ENCODE assay signal across 13 cellular contexts in genomic region chr2:62461707-62462106, GRCh38. TPM values are rescaled to one million over a fixed set of nuclear protein-coding genes. Genes with fewer than 3 reads are reported as not detected.
DNase-seq lines count a peak whose midpoint lies in the region; ATAC-seq, FAIRE-seq and TF ChIP-seq lines count a peak whose summit lies in the region.
"Had no signal": no experiment of that assay in that cellular context is flagged by ENCODE, and none has a peak within 500 bp of the region (broad histone marks: within the 10 kb centered on the region; RNA-seq: fewer than 3 reads in every experiment).

No MANE protein-coding gene starts in this region.

- H3K4me3 Mint-ChIP-seq in glutamatergic neuron (ENCODE audit: unreplicated experiment) = no peak overlapping the region
- no peak overlapping the region for H3K4me3 Mint-ChIP-seq in activated CD4-positive, alpha-beta memory T cell treated with anti-CD3 and anti-CD28 coated beads for 36 hours
- H3K4me3 Mint-ChIP-seq: activated naive CD8-positive, alpha-beta T cell; CD8-positive, alpha-beta memory T cell had no signal

- in situ Hi-C loops in transverse colon (cut with MboI; ENCODE audit: low pct_ligation_motif_present in 1 of 4, low pct_unique_long_range_greater_than_20kb in 1 of 4, low sequenced_read_pairs in 3 of 4) = no loop called here

- CTCF ChIA-PET in activated CD4-positive, alpha-beta memory T cell treated with anti-CD3 and anti-CD28 coated beads for 36 hours (lab: Charles Lee) = interaction anchor here (2.2 kb wide), 1 partner anchor 314 kb away, joined by 8 read pairs; no protein-coding TSS in a partner anchor

- H3K4me1 Mint-ChIP-seq in glutamatergic neuron (ENCODE audit: low read depth, unreplicated experiment) = peaks cover 13% of the 10 kb centered on the region
- no peaks in the 10 kb centered on the region for H3K4me1 Mint-ChIP-seq in activated CD4-positive, alpha-beta memory T cell treated with anti-CD3 and anti-CD28 coated beads for 36 hours (ENCODE audit: low read depth)

- H3K4me1 ChIP-seq in adipocyte (ENCODE audit: control insufficient read depth, insufficient read depth, low read length) = peaks cover 25% of the 10 kb centered on the region
- H3K4me1 ChIP-seq in pancreas = peaks cover 0 to 8% (median 3%) of the 10 kb centered on the region in 3 donors
- peaks cover 1 to 10% (median 7%) of the 10 kb centered on the region in 4 donors for H3K4me1 ChIP-seq in transverse colon

- peak; percentile 29 for DNase-seq in HCEC 1CT
- peak; percentile 50 for DNase-seq in adipocyte (ENCODE audit: low read depth)
- DNase-seq in globus pallidus (ENCODE audit: low spot score) = peak; percentile 34
- DNase-seq in pancreas = peak; percentile 70 to 79 (median 76)
- no peak for DNase-seq in glutamatergic neuron
- DNase-seq in transverse colon = no peak
- DNase-seq in activated CD4-positive, alpha-beta memory T cell treated with anti-CD3 and anti-CD28 coated beads for 36 hours = no peak
- DNase-seq: CD8-positive, alpha-beta memory T cell; dermis blood vessel endothelial cell; MV-4-11; Peyer's patch had no signal

- no peaks in the 10 kb centered on the region for H3K36me3 Mint-ChIP-seq in glutamatergic neuron (ENCODE audit: unreplicated experiment)
- H3K36me3 Mint-ChIP-seq in activated CD4-positive, alpha-beta memory T cell treated with anti-CD3 and anti-CD28 coated beads for 36 hours = no peaks in the 10 kb centered on the region
- H3K36me3 Mint-ChIP-seq: activated naive CD8-positive, alpha-beta T cell; CD8-positive, alpha-beta memory T cell had no signal

- no peak for FAIRE-seq in pancreas (lab: Jason Lieb, UNC)

- no peak for TF ChIP-seq EP300 in transverse colon (IDR thresholded peaks at IDR 0.05; ENCODE audit: low read depth)

- peaks cover 6% of the 10 kb centered on the region for H3K9me3 Mint-ChIP-seq in glutamatergic neuron (ENCODE audit: unreplicated experiment)
- no peaks in the 10 kb centered on the region for H3K9me3 Mint-ChIP-seq in activated CD4-positive, alpha-beta memory T cell treated with anti-CD3 and anti-CD28 coated beads for 36 hours
- H3K9me3 Mint-ChIP-seq: CD8-positive, alpha-beta memory T cell had no signal

- TF ChIP-seq CTCF in pancreas (IDR thresholded peaks at IDR 0.05) = no peak
- TF ChIP-seq CTCF in glutamatergic neuron (IDR thresholded peaks at IDR 0.05; ENCODE audit: partially characterized antibody, unreplicated experiment) = no peak
- no peak for TF ChIP-seq CTCF in transverse colon (IDR thresholded peaks at IDR 0.05)

- no peak overlapping the region for H3K27ac Mint-ChIP-seq in glutamatergic neuron (ENCODE audit: unreplicated experiment)
- H3K27ac Mint-ChIP-seq in activated CD4-positive, alpha-beta memory T cell treated with anti-CD3 and anti-CD28 coated beads for 36 hours = no peak overlapping the region
- H3K27ac Mint-ChIP-seq: activated naive CD8-positive, alpha-beta T cell; CD8-positive, alpha-beta memory T cell had no signal

- intact Hi-C loops in pancreas (cut with DNase I) (no loop called here), transverse colon (cut with DNase I; ENCODE audit: low total_unique reads) (loop anchor here (10.0 kb wide), 1 partner anchor 243 kb away; the partner anchor contains the start of gene EHBP1)
- intact Hi-C loops in activated CD4-positive, alpha-beta memory T cell treated with anti-CD3 and anti-CD28 coated beads for 36 hours (cut with micrococcal nuclease) = no loop called here

- no peaks in the 10 kb centered on the region for H3K27me3 Mint-ChIP-seq in glutamatergic neuron (ENCODE audit: unreplicated experiment)
- peaks cover 3% of the 10 kb centered on the region for H3K27me3 Mint-ChIP-seq in activated CD4-positive, alpha-beta memory T cell treated with anti-CD3 and anti-CD28 coated beads for 36 hours
- H3K27me3 Mint-ChIP-seq: CD8-positive, alpha-beta memory T cell had no signal

- H3K27me3 ChIP-seq in adipocyte (replicated peaks; ENCODE audit: control insufficient read depth, insufficient read depth, low read length) (no peaks in the 10 kb centered on the region), pancreas (no peaks in the 10 kb centered on the region), transverse colon (no peaks in the 10 kb centered on the region)
- H3K27me3 ChIP-seq: Peyer's patch had no signal

- H3K9ac ChIP-seq in adipocyte (ENCODE audit: low read length) = peak overlapping the region; percentile 13

- ATAC-seq in pancreas (peak; percentile 71 to 83 (median 82)), GM19395 (IDR thresholded peaks at IDR 0.05; ENCODE audit: unreplicated experiment) (no peak)

- H3K4me3 ChIP-seq in adipocyte (ENCODE audit: low read length) = no peak overlapping the region
- H3K4me3 ChIP-seq in pancreas = no peak overlapping the region
- no peak overlapping the region for H3K4me3 ChIP-seq in transverse colon
- H3K4me3 ChIP-seq: Peyer's patch had no signal

- WGBS in pancreas, 2 donors = 34 to 38% methylated on average over 4 of the region's 4 CpGs
- WGBS in transverse colon (ENCODE audit: low coverage in 1 of 2), 2 donors = 77% methylated on average over 4 of the region's 4 CpGs; no CpG with 5 or more reads in 1 of the 2 donors

- TF ChIP-seq POLR2A in transverse colon (IDR thresholded peaks at IDR 0.05) = no peak

- POLR2A ChIA-PET in activated CD4-positive, alpha-beta memory T cell treated with anti-CD3 and anti-CD28 coated beads for 36 hours (lab: Charles Lee) = no interaction called here

- H3K36me3 ChIP-seq in adipocyte (ENCODE audit: control insufficient read depth, insufficient read depth, low read length, severe bottlenecking) (no peaks in the 10 kb centered on the region), pancreas (no peaks in the 10 kb centered on the region), transverse colon (no peaks in the 10 kb centered on the region)
- H3K36me3 ChIP-seq: Peyer's patch had no signal

- H3K27ac ChIP-seq in pancreas (peak overlapping the region; percentile 9 to 49 (median 27)), transverse colon (no peak overlapping the region)
- H3K27ac ChIP-seq: Peyer's patch had no signal

- no peaks in the 10 kb centered on the region for H3K9me3 ChIP-seq in adipocyte (ENCODE audit: control insufficient read depth, low read length)
- H3K9me3 ChIP-seq in pancreas = no peaks in the 10 kb centered on the region
- no peaks in the 10 kb centered on the region for H3K9me3 ChIP-seq in transverse colon
- H3K9me3 ChIP-seq: Peyer's patch had no signal

RNA-seq across cellular contexts. Expression of gene TMEM17, which starts 44.3 kb away (rescaled TPM):
- 1 to 10 TPM; 1.3 to 3.2 (median 2.4) TPM for total RNA-seq in pancreas
- 1 to 10 TPM; 1.3 to 5.8 TPM for polyA plus RNA-seq in pancreas
- 0.91 TPM for total RNA-seq in glutamatergic neuron (ENCODE audit: unreplicated experiment)
- 1 to 10 TPM in 1 of 4 donors, under 1 TPM in 1, not detected in 2; 0.96 to 1.4 TPM for total RNA-seq in transverse colon
- under 1 TPM in 1 of 2 experiments, not detected in 1; 0.24 TPM for total RNA-seq in activated CD4-positive, alpha-beta memory T cell treated with anti-CD3 and anti-CD28 coated beads for 36 hours
- polyA plus RNA-seq: CD8-positive, alpha-beta memory T cell had no signal

Comparison
In these comparisons a context has a peak if more than half of its experiments do, and no peak if none do; other contexts are left out.
1. DNase-seq: peak in HCEC 1CT (single experiment), adipocyte (single experiment), globus pallidus (single experiment) and pancreas (6 of 6); none in glutamatergic neuron (single experiment), transverse colon (single experiment) and activated CD4-positive, alpha-beta memory T cell treated with anti-CD3 and anti-CD28 coated beads for 36 hours (single experiment).
2. H3K27ac ChIP-seq: peak in pancreas (4 of 4); none in transverse colon (0 of 4).